In genomic region chr1:151833172-151833571, GRCh38 we compare ENCODE assay signal across 21 cellular contexts. TPM values are rescaled to one million over a fixed set of nuclear protein-coding genes. Genes with fewer than 3 reads are reported as not detected.
DNase-seq lines count a peak whose midpoint lies in the region; ATAC-seq and TF ChIP-seq lines count a peak whose summit lies in the region.
"Had no signal": no experiment of that assay in that cellular context is flagged by ENCODE, and none has a peak within 500 bp of the region (broad histone marks: within the 10 kb centered on the region; RNA-seq: fewer than 3 reads in every experiment).

No MANE protein-coding gene starts in this region.

- no peak for TF ChIP-seq EP300 in gastroesophageal sphincter (IDR thresholded peaks at IDR 0.05)

- H3K4me1 ChIP-seq in osteoblast (ENCODE audit: insufficient read depth, low read length) (no peaks in the 10 kb centered on the region), gastroesophageal sphincter (peaks cover 0 to 39% (median 0%) of the 10 kb centered on the region in 3 donors)
- H3K4me1 ChIP-seq: SJSA1 had no signal

- H3K27me3 Mint-ChIP-seq in CD4-positive, alpha-beta T cell, result no peaks in the 10 kb centered on the region
- no peaks in the 10 kb centered on the region for H3K27me3 Mint-ChIP-seq in central memory CD8-positive, alpha-beta T cell

- H3K9me3 Mint-ChIP-seq in CD4-positive, alpha-beta T cell, result no peaks in the 10 kb centered on the region
- H3K9me3 Mint-ChIP-seq in central memory CD8-positive, alpha-beta T cell, result no peaks in the 10 kb centered on the region
- H3K9me3 Mint-ChIP-seq: naive B cell had no signal

- H3K36me3 ChIP-seq in osteoblast (ENCODE audit: insufficient read depth, low read length), result no peaks in the 10 kb centered on the region
- H3K36me3 ChIP-seq in gastroesophageal sphincter, result no peaks in the 10 kb centered on the region
- H3K36me3 ChIP-seq: adrenal gland, SJSA1, upper lobe of left lung had no signal

- no peak overlapping the region for H2AFZ ChIP-seq in osteoblast (ENCODE audit: low read length)

- H3K36me3 Mint-ChIP-seq in CD4-positive, alpha-beta T cell (ENCODE audit: low read depth), result no peaks in the 10 kb centered on the region
- H3K36me3 Mint-ChIP-seq in central memory CD8-positive, alpha-beta T cell (ENCODE audit: insufficient read depth), result peaks cover 15% of the 10 kb centered on the region
- H3K36me3 Mint-ChIP-seq: naive B cell had no signal

- POLR2A ChIA-PET in CD4-positive, alpha-beta T cell (lab: Charles Lee), result interaction anchor here (1.0 kb wide), 1 partner anchor 70 kb away, joined by 4 read pairs; the partner anchor contains the start of gene MRPL9

- no peaks in the 10 kb centered on the region for H4K20me1 ChIP-seq in osteoblast (ENCODE audit: insufficient read depth, low read length)

- no peaks in the 10 kb centered on the region for H3K9me3 ChIP-seq in CD4-positive, alpha-beta T cell (ENCODE audit: control insufficient read depth, low read length)
- no peaks in the 10 kb centered on the region for H3K9me3 ChIP-seq in osteoblast (ENCODE audit: low read depth, low read length)
- H3K9me3 ChIP-seq in gastroesophageal sphincter, result no peaks in the 10 kb centered on the region
- H3K9me3 ChIP-seq: adrenal gland, SJSA1, upper lobe of left lung had no signal

- H3K27ac ChIP-seq in CD4-positive, alpha-beta T cell (ENCODE audit: low read depth, low read length), result peak overlapping the region; percentile 21
- H3K27ac ChIP-seq in osteoblast (ENCODE audit: low read depth, low read length) (no peak overlapping the region), coronary artery (no peak overlapping the region), gastroesophageal sphincter (no peak overlapping the region)
- H3K27ac ChIP-seq: KMS-11, SJSA1 had no signal

- TF ChIP-seq POLR2A in gastroesophageal sphincter (IDR thresholded peaks at IDR 0.05), result no peak

- peaks cover 93% of the 10 kb centered on the region for H3K4me1 Mint-ChIP-seq in CD4-positive, alpha-beta T cell (ENCODE audit: low read depth)
- peaks cover 72% of the 10 kb centered on the region for H3K4me1 Mint-ChIP-seq in central memory CD8-positive, alpha-beta T cell

- no peaks in the 10 kb centered on the region for H3K79me2 ChIP-seq in osteoblast (ENCODE audit: insufficient read depth, low read length)

- peak overlapping the region; percentile 26 for H3K4me3 Mint-ChIP-seq in CD4-positive, alpha-beta T cell
- no peak overlapping the region for H3K4me3 Mint-ChIP-seq in central memory CD8-positive, alpha-beta T cell
- H3K4me3 Mint-ChIP-seq: naive B cell had no signal

- peak overlapping the region; percentile 73 for H3K27ac Mint-ChIP-seq in CD4-positive, alpha-beta T cell
- peak overlapping the region; percentile 65 for H3K27ac Mint-ChIP-seq in central memory CD8-positive, alpha-beta T cell (ENCODE audit: low read depth)

- intact Hi-C loops in CD4-positive, alpha-beta T cell (cut with DNase I, micrococcal nuclease), result no loop called here

- WGBS in gastroesophageal sphincter (ENCODE audit: low coverage in 1 of 2), 2 donors, result 50% methylated on average over 1 of the region's 6 CpGs; no CpG with 5 or more reads in 1 of the 2 donors

- H3K27me3 ChIP-seq in CD4-positive, alpha-beta T cell (ENCODE audit: control insufficient read depth, insufficient read depth, low read length), result no peaks in the 10 kb centered on the region
- H3K27me3 ChIP-seq in osteoblast (ENCODE audit: insufficient read depth, low read length), result peaks cover 30% of the 10 kb centered on the region
- peaks cover 27% of the 10 kb centered on the region for H3K27me3 ChIP-seq in gastroesophageal sphincter
- H3K27me3 ChIP-seq: SJSA1 had no signal

- ATAC-seq in CD4-positive, alpha-beta T cell (ENCODE audit: poor library complexity), result no peak
- no peak for ATAC-seq in central memory CD8-positive, alpha-beta T cell (replicated peaks; ENCODE audit: extremely low read depth, poor library complexity, severe bottlenecking)
- no peak for ATAC-seq in GM18511 (IDR thresholded peaks at IDR 0.05; ENCODE audit: unreplicated experiment)
- ATAC-seq in gastroesophageal sphincter, result no peak
- ATAC-seq: activated CD4-positive, CD25-positive, alpha-beta regulatory T cell treated with anti-CD3 and anti-CD28 coated beads, Interleukin-2, amount 50 U/mL, for 24 hours; stimulated activated naive CD8-positive, alpha-beta T cell treated with anti-CD3 and anti-CD28 coated beads, Interleukin-15, Interleukin-2, amounts not matched to agents 100 U/mL and 50 U/mL, for 24 hours had no signal

- no peak overlapping the region for H3K4me2 ChIP-seq in osteoblast (ENCODE audit: insufficient read depth, low read length)
- H3K4me2 ChIP-seq: KMS-11 had no signal

- TF ChIP-seq CTCF in CD4-positive, alpha-beta T cell (IDR thresholded peaks at IDR 0.05), result no peak
- no peak for TF ChIP-seq CTCF in osteoblast (IDR thresholded peaks at IDR 0.05; ENCODE audit: extremely low read depth, low read depth, low read length)
- no peak for TF ChIP-seq CTCF in coronary artery (IDR thresholded peaks at IDR 0.05)
- no peak for TF ChIP-seq CTCF in gastroesophageal sphincter (IDR thresholded peaks at IDR 0.05)

- DNase-seq in Ammon's horn (ENCODE audit: low spot score), result peak; percentile 30
- DNase-seq in CD4-positive, alpha-beta T cell, result no peak
- DNase-seq in central memory CD8-positive, alpha-beta T cell (ENCODE audit: low spot score in 2 of 2), result no peak
- DNase-seq in osteoblast (ENCODE audit: insufficient read length, low spot score, missing footprints), result peak; percentile 56
- no peak for DNase-seq in coronary artery (ENCODE audit: low spot score)
- DNase-seq in A172 (ENCODE audit: low spot score), result no peak
- DNase-seq: activated effector memory CD4-positive, alpha-beta T cell treated with anti-CD3 and anti-CD28 coated beads, Interleukin-2, amount 50 U/mL, for 16 hours; naive B cell; stimulated activated naive CD8-positive, alpha-beta T cell treated with anti-CD3 and anti-CD28 coated beads, Interleukin-15, Interleukin-2, amounts not matched to agents 100 U/mL and 50 U/mL, for 24 hours; T1000 had no signal

- H3K4me3 ChIP-seq in osteoblast (ENCODE audit: insufficient read depth, low read length) (no peak overlapping the region), coronary artery (no peak overlapping the region), gastroesophageal sphincter (no peak overlapping the region)
- H3K4me3 ChIP-seq: adrenal gland, SJSA1, upper lobe of left lung had no signal

- CTCF ChIA-PET in CD4-positive, alpha-beta T cell (lab: Charles Lee), result no interaction called here

RNA-seq across cellular contexts. Expression of gene RORC, which starts 1.6 kb away (rescaled TPM):
- total RNA-seq in CD4-positive, alpha-beta T cell, result 1 to 10 TPM; 3.6 to 3.7 TPM
- total RNA-seq in osteoblast (not detected in 2 replicates), gastroesophageal sphincter (1 to 10 TPM in 2 of 4 donors, under 1 TPM in 1, not detected in 1; 0.13 to 1.8 (median 1.4) TPM)
- total RNA-seq in A172 (2014; rRNA removed; shearing (Covaris generic)), result 0.12 and 0.14 TPM in 2 replicates
- total RNA-seq: HT1080, SJSA1 had no signal

RNA-seq across cellular contexts. Expression of gene C2CD4D, which starts 6.4 kb away (rescaled TPM):
- under 1 TPM; 0.75 to 0.88 TPM for total RNA-seq in CD4-positive, alpha-beta T cell
- total RNA-seq in osteoblast (not detected in 2 replicates), gastroesophageal sphincter (not detected)
- not detected in 2 replicates for total RNA-seq in A172 (2014; rRNA removed; shearing (Covaris generic))
- total RNA-seq: HT1080, SJSA1 had no signal

RNA-seq across cellular contexts. Expression of gene THEM5, which starts 20.3 kb away (rescaled TPM):
- total RNA-seq in CD4-positive, alpha-beta T cell, result not detected
- total RNA-seq in osteoblast (not detected in 2 replicates), gastroesophageal sphincter (not detected)
- not detected in 2 replicates for total RNA-seq in A172 (2014; rRNA removed; shearing (Covaris generic))
- total RNA-seq: adrenal gland, Calu3, frontal cortex, HT1080, SJSA1, upper lobe of left lung had no signal

RNA-seq across cellular contexts. Expression of gene LINGO4, which starts 28.0 kb away (rescaled TPM):
- total RNA-seq in CD4-positive, alpha-beta T cell, result under 1 TPM; 0.06 to 0.16 TPM
- total RNA-seq in osteoblast, result not detected in 2 replicates
- not detected in 2 replicates for total RNA-seq in A172 (2014; rRNA removed; shearing (Covaris generic))
- total RNA-seq in gastroesophageal sphincter, result not detected
- total RNA-seq: Calu3, esophagus mucosa, frontal cortex, HT1080, SJSA1 had no signal

RNA-seq across cellular contexts. Expression of gene TDRKH, which starts 42.9 kb away (rescaled TPM):
- 1 to 10 TPM; 6.1 to 6.4 TPM for total RNA-seq in CD4-positive, alpha-beta T cell
- total RNA-seq in osteoblast (1.1 and 1.2 TPM in 2 replicates), gastroesophageal sphincter (10 to 100 TPM in 1 of 4 donors, 1 to 10 TPM in 3; 4.4 to 10.6 (median 7.9) TPM)
- total RNA-seq in A172 (2014; rRNA removed; shearing (Covaris generic)), result 24.2 and 25.1 TPM in 2 replicates

Comparison
In these comparisons a context has a peak if more than half of its experiments do, and no peak if none do; other contexts are left out.
1. DNase-seq: peak in Ammon's horn (single experiment) and osteoblast (single experiment); none in CD4-positive, alpha-beta T cell (0 of 10), central memory CD8-positive, alpha-beta T cell (0 of 2), coronary artery (single experiment) and A172 (single experiment).